8 cellular contexts compared by ENCODE assay signal in genomic region chr1:9004731-9005708, GRCh38. TPM values are rescaled to one million over a fixed set of nuclear protein-coding genes. Genes with fewer than 3 reads are reported as not detected.
DNase-seq lines count a peak whose midpoint lies in the region; ATAC-seq and TF ChIP-seq lines count a peak whose summit lies in the region.

No MANE protein-coding gene starts in this region.

- peak overlapping the region; percentile 22 for H2AFZ ChIP-seq in osteoblast (ENCODE audit: low read length)

- no peak overlapping the region for H3K4me3 ChIP-seq in RWPE2 (ENCODE audit: severe bottlenecking)
- no peak overlapping the region for H3K4me3 ChIP-seq in osteoblast (ENCODE audit: insufficient read depth, low read length)
- H3K4me3 ChIP-seq in testis: no peak overlapping the region

- ATAC-seq in HG03280 (IDR thresholded peaks at IDR 0.05; ENCODE audit: unreplicated experiment) (peak; percentile 51), RWPE2 (ENCODE audit: low read depth) (peak; percentile 58), foreskin keratinocyte (peak; percentile 25), HG02970 (IDR thresholded peaks at IDR 0.05; ENCODE audit: low FRiP score, unreplicated experiment) (no peak)

- H3K36me3 ChIP-seq in RWPE2 (ENCODE audit: low read depth) (no peaks in the 10 kb centered on the region), osteoblast (ENCODE audit: insufficient read depth, low read length) (no peaks in the 10 kb centered on the region), testis (ENCODE audit: low read depth, missing control alignments) (no peaks in the 10 kb centered on the region)

- H3K79me2 ChIP-seq in osteoblast (ENCODE audit: insufficient read depth, low read length): no peaks in the 10 kb centered on the region

- TF ChIP-seq CTCF in RWPE2 (IDR thresholded peaks at IDR 0.05; ENCODE audit: poor library complexity, severe bottlenecking): peak; percentile 64
- TF ChIP-seq CTCF in foreskin keratinocyte (conservative IDR thresholded peaks at IDR 0.05): peak; percentile 82
- TF ChIP-seq CTCF in osteoblast (IDR thresholded peaks at IDR 0.05; ENCODE audit: extremely low read depth, low read depth, low read length): peak; percentile 98
- peak; percentile 82 to 93 (median 91) for TF ChIP-seq CTCF in testis (IDR thresholded peaks at IDR 0.05)

- H3K27ac ChIP-seq in RWPE2 (ENCODE audit: poor library complexity, severe bottlenecking): no peak overlapping the region
- no peak overlapping the region for H3K27ac ChIP-seq in foreskin keratinocyte
- H3K27ac ChIP-seq in osteoblast (ENCODE audit: low read depth, low read length): no peak overlapping the region
- no peak overlapping the region for H3K27ac ChIP-seq in testis

- no peaks in the 10 kb centered on the region for H3K27me3 ChIP-seq in RWPE2 (ENCODE audit: insufficient read depth, poor library complexity, severe bottlenecking)
- no peaks in the 10 kb centered on the region for H3K27me3 ChIP-seq in foreskin keratinocyte
- H3K27me3 ChIP-seq in osteoblast (ENCODE audit: insufficient read depth, low read length): no peaks in the 10 kb centered on the region
- no peaks in the 10 kb centered on the region for H3K27me3 ChIP-seq in testis

- intact Hi-C loops in testis (cut with DNase I; ENCODE audit: low total_unique reads): loop anchor here (10.0 kb wide), 1 partner anchor 90 kb away; no protein-coding TSS in a partner anchor

- H3K9me3 ChIP-seq in RWPE2 (ENCODE audit: severe bottlenecking) (no peaks in the 10 kb centered on the region), osteoblast (ENCODE audit: low read depth, low read length) (no peaks in the 10 kb centered on the region), testis (no peaks in the 10 kb centered on the region)

- DNase-seq in DMS53 (lab: John Stamatoyannopoulos, UW) (peak; percentile 89), RWPE2 (ENCODE audit: low spot score) (no peak), foreskin keratinocyte (peak in 1 of 2 donors; percentile 25), osteoblast (ENCODE audit: insufficient read length, low spot score, missing footprints) (peak; percentile 98), testis (peak; percentile 91)
- DNase-seq in activated T-helper 9 cell treated with anti-CD3 and anti-CD28 coated beads, Interleukin-2, amount 50 U/mL, for 16 hours (ENCODE audit: low read depth): peak; percentile 64

- H3K4me1 ChIP-seq in RWPE2 (ENCODE audit: insufficient read depth, poor library complexity, severe bottlenecking) (no peaks in the 10 kb centered on the region), foreskin keratinocyte (no peaks in the 10 kb centered on the region), osteoblast (ENCODE audit: insufficient read depth, low read length) (peaks cover 4% of the 10 kb centered on the region), testis (no peaks in the 10 kb centered on the region)

- no peak for TF ChIP-seq POLR2A in testis (IDR thresholded peaks at IDR 0.05)

- 51 to 63% methylated on average over 21 to 28 of the region's 28 CpGs for WGBS in testis, 2 donors

- H3K4me2 ChIP-seq in osteoblast (ENCODE audit: insufficient read depth, low read length): no peak overlapping the region

- no peaks in the 10 kb centered on the region for H4K20me1 ChIP-seq in osteoblast (ENCODE audit: insufficient read depth, low read length)

RNA-seq across cellular contexts. Expression of gene SLC2A7, which starts 21.2 kb away (rescaled TPM):
- not detected in 2 replicates for total RNA-seq in foreskin keratinocyte
- not detected in 2 replicates for polyA plus RNA-seq in foreskin keratinocyte
- not detected in 2 replicates for total RNA-seq in osteoblast
- total RNA-seq in testis: 1 to 10 TPM; 1.4 to 2.2 TPM
- 0.75 TPM for polyA plus RNA-seq in testis (ENCODE audit: insufficient read depth, low read depth, low replicate concordance)

RNA-seq across cellular contexts. Expression of gene CA6, which starts 59.4 kb away (rescaled TPM):
- total RNA-seq in foreskin keratinocyte (not detected in 2 replicates), osteoblast (not detected in 2 replicates), testis (under 1 TPM in 1 of 2 donors, not detected in 1; 0.68 TPM)
- polyA plus RNA-seq in foreskin keratinocyte (not detected in 2 replicates), testis (ENCODE audit: insufficient read depth, low read depth, low replicate concordance) (not detected)
